8 cellular contexts compared by ENCODE assay signal in genomic region chr1:8026153-8026975, GRCh38. TPM values are rescaled to one million over a fixed set of nuclear protein-coding genes. Genes with fewer than 3 reads are reported as not detected.
A peak's percentile ranks its signal among the peaks of the same experiment; 100 is the strongest.
DNase-seq lines count a peak whose midpoint lies in the region; ATAC-seq and TF ChIP-seq lines count a peak whose summit lies in the region.

TSS of gene ERRFI1 (minus strand) at chr1:8026309. CDS start at chr1:8015619, 10,690 bp downstream.

- H3K4me3 Mint-ChIP-seq in activated CD8-positive, alpha-beta T cell treated with anti-CD3 and anti-CD28 coated beads, Interleukin-2, amount 10 ng/mL, durations not matched to agents 7 days and 5 days = peak within 1 kb of the TSS; percentile 65

- peak; percentile 100 for TF ChIP-seq POLR2A in right lobe of liver (IDR thresholded peaks at IDR 0.05)

- ATAC-seq in GM18867 (IDR thresholded peaks at IDR 0.05; ENCODE audit: unreplicated experiment) (peak; percentile 89), HG03135 (IDR thresholded peaks at IDR 0.05; ENCODE audit: unreplicated experiment) (peak; percentile 86), right lobe of liver (peak; percentile 69 to 81 (median 77))
- ATAC-seq in activated CD8-positive, alpha-beta T cell treated with anti-CD3 and anti-CD28 coated beads, Interleukin-2, amount 10 ng/mL, durations not matched to agents 7 days and 5 days = peak; percentile 95

- H3K27me3 ChIP-seq in duodenal mucosa (ENCODE audit: control insufficient read depth in 1 of 2, insufficient read depth in 2 of 2, low read length in 2 of 2) = peaks cover 0 to 3% of the 10 kb centered on the region in 2 donors
- no peaks in the 10 kb centered on the region for H3K27me3 ChIP-seq in right lobe of liver

- peaks cover 30 to 40% of the 10 kb centered on the region in 2 donors for H3K4me1 ChIP-seq in duodenal mucosa (ENCODE audit: control insufficient read depth in 1 of 2, insufficient read depth in 2 of 2, low read length in 2 of 2)
- peaks cover 0 to 39% (median 7%) of the 10 kb centered on the region in 4 donors for H3K4me1 ChIP-seq in right lobe of liver

- H3K4me3 ChIP-seq in duodenal mucosa (ENCODE audit: low read depth in 1 of 2, low read length in 2 of 2) = peak within 1 kb of the TSS; percentile 78 to 83
- peak within 1 kb of the TSS; percentile 70 to 78 (median 76) for H3K4me3 ChIP-seq in right lobe of liver

- TF ChIP-seq CTCF in right lobe of liver (IDR thresholded peaks at IDR 0.05) = no peak

- H3K27me3 Mint-ChIP-seq in activated CD8-positive, alpha-beta T cell treated with anti-CD3 and anti-CD28 coated beads, Interleukin-2, amount 10 ng/mL, durations not matched to agents 7 days and 5 days (ENCODE audit: low read depth) = peaks cover 52% of the 10 kb centered on the region

- H3K9me3 ChIP-seq in duodenal mucosa (ENCODE audit: control insufficient read depth in 1 of 2, low read length in 2 of 2) = no peaks in the 10 kb centered on the region
- H3K9me3 ChIP-seq in right lobe of liver = no peaks in the 10 kb centered on the region

- peak within 1 kb of the TSS; percentile 85 to 86 for H3K9ac ChIP-seq in duodenal mucosa (ENCODE audit: low read depth in 1 of 2, low read length in 2 of 2)

- no peaks in the 10 kb centered on the region for H3K9me3 Mint-ChIP-seq in activated CD8-positive, alpha-beta T cell treated with anti-CD3 and anti-CD28 coated beads, Interleukin-2, amount 10 ng/mL, durations not matched to agents 7 days and 5 days (ENCODE audit: insufficient read depth)

- no peak within 1 kb of the TSS for H3K27ac Mint-ChIP-seq in activated CD8-positive, alpha-beta T cell treated with anti-CD3 and anti-CD28 coated beads, Interleukin-2, amount 10 ng/mL, durations not matched to agents 7 days and 5 days

- H3K4me1 Mint-ChIP-seq in activated CD8-positive, alpha-beta T cell treated with anti-CD3 and anti-CD28 coated beads, Interleukin-2, amount 10 ng/mL, durations not matched to agents 7 days and 5 days (ENCODE audit: low read depth) = peaks cover 10% of the 10 kb centered on the region

- CTCF ChIA-PET in activated CD8-positive, alpha-beta T cell treated with anti-CD3 and anti-CD28 coated beads, Interleukin-2, amount 10 ng/mL, durations not matched to agents 7 days and 5 days (lab: Charles Lee) = interaction anchor here (0.6 to 0.7 kb wide), 2 partner anchors 11 to 295 kb away, joined by 3 read pairs; no protein-coding TSS in a partner anchor

- peak; percentile 56 for DNase-seq in 8988T
- DNase-seq in NCI-H510A (lab: John Stamatoyannopoulos, UW) = peak; percentile 99
- DNase-seq in activated CD8-positive, alpha-beta T cell treated with anti-CD3 and anti-CD28 coated beads, Interleukin-2, amount 10 ng/mL, durations not matched to agents 7 days and 5 days = peak; percentile 84
- DNase-seq in right lobe of liver = peak; percentile 95 to 97 (median 96)
- DNase-seq in stimulated activated CD4-positive, alpha-beta T cell treated with anti-CD3 and anti-CD28 coated beads, Interleukin-4, amount 100 ng/mL, for 1 hour = peak; percentile 89

- WGBS in right lobe of liver (ENCODE audit: insufficient coverage, low coverage, low lambda C conversion rate, missing lambda C conversion rate) = 2% methylated on average over 38 of the region's 98 CpGs

- no peaks in the 10 kb centered on the region for H3K36me3 Mint-ChIP-seq in activated CD8-positive, alpha-beta T cell treated with anti-CD3 and anti-CD28 coated beads, Interleukin-2, amount 10 ng/mL, durations not matched to agents 7 days and 5 days (ENCODE audit: low read depth)

- H3K36me3 ChIP-seq in duodenal mucosa (ENCODE audit: control insufficient read depth in 1 of 2, insufficient read depth in 2 of 2, low read length in 2 of 2) = no peaks in the 10 kb centered on the region
- peaks cover 0 to 30% (median 5%) of the 10 kb centered on the region in 4 donors for H3K36me3 ChIP-seq in right lobe of liver

- POLR2A ChIA-PET in activated CD8-positive, alpha-beta T cell treated with anti-CD3 and anti-CD28 coated beads, Interleukin-2, amount 10 ng/mL, durations not matched to agents 7 days and 5 days (lab: Charles Lee) = no interaction called here

- intact Hi-C loops in right lobe of liver (cut with DNase I) = loop anchor here in 1 of 2 donors (5.0 kb wide), 1 partner anchor 286 kb away; no protein-coding TSS in a partner anchor

- peak within 1 kb of the TSS; percentile 83 for H3K27ac ChIP-seq in duodenal mucosa (ENCODE audit: low read depth, low read length)
- H3K27ac ChIP-seq in right lobe of liver = peak within 1 kb of the TSS; percentile 97 to 100 (median 100)

RNA-seq across cellular contexts. Expression of gene ERRFI1, which starts in this region (rescaled TPM):
- total RNA-seq in activated CD8-positive, alpha-beta T cell treated with anti-CD3 and anti-CD28 coated beads, Interleukin-2, amount 10 ng/mL, durations not matched to agents 7 days and 5 days = under 1 TPM in 1 of 2 experiments, not detected in 1; 0.21 TPM
- 100 to 1,000 TPM; 109 to 539 (median 214) TPM for total RNA-seq in right lobe of liver

Comparison
In these comparisons a context has a peak if more than half of its experiments do, and no peak if none do; other contexts are left out.
1. Peak in every context shown above with its lines: DNase-seq, ATAC-seq, H3K4me3 ChIP-seq and H3K27ac ChIP-seq.
2. RNA of gene ERRFI1 (total RNA-seq): 109 to 539 TPM in right lobe of liver; 0.21 TPM in activated CD8-positive, alpha-beta T cell treated with anti-CD3 and anti-CD28 coated beads, Interleukin-2, amount 10 ng/mL, durations not matched to agents 7 days and 5 days; every median in the first group is over 10 times any median in the second.
3. Peak in DNase-seq and ATAC-seq in activated CD8-positive, alpha-beta T cell treated with anti-CD3 and anti-CD28 coated beads, Interleukin-2, amount 10 ng/mL, durations not matched to agents 7 days and 5 days; RNA of the gene not detected or under 1 TPM.